In the genomic region with DNA sequence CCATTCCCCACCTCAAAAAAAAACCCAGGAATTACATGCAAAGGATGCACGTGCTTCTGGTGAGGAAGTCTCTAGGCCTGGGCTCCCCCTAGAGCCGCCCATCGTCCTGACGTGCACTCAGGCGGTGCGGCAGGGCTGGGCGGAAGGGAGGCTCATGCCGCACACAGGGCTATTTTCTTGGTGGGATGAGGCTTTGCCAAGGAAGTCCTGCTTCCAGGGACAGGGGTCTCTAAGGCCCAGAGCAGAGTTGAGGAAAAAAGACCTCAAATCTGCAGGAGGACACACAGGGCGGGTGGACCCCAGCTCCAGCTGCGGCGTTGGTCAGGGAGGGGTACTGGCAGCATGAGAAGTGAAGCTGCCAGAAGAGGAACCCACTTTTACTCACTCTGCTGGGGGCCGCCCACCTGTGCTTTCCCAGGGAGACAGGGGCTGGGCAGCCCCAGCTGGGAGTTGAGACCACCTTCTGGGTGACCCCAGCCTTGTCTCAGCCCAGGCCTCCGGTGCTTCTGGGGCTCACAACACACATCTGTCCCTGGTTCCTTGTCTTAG, we compare ENCODE assay signal across 8 cellular contexts. TPM values are rescaled to one million over a fixed set of nuclear protein-coding genes. Genes with fewer than 3 reads are reported as not detected.
DNase-seq lines count a peak whose midpoint lies in the region; ATAC-seq and TF ChIP-seq lines count a peak whose summit lies in the region.

No MANE protein-coding gene starts in this region.

- H4K20me1 ChIP-seq in DOHH2 (ENCODE audit: control insufficient read depth, insufficient read depth, low read depth, low read length) (no peaks in the 10 kb centered on the region), GM23338 (replicated peaks; ENCODE audit: insufficient read depth) (peaks cover 22% of the 10 kb centered on the region; the same call in 1 of the 2 replicates)

- peaks cover 76% of the 10 kb centered on the region for H3K4me1 ChIP-seq in DOHH2 (ENCODE audit: control insufficient read depth, low read length)
- H3K4me1 ChIP-seq in GM23338 (ENCODE audit: insufficient read depth), result peaks cover 7% of the 10 kb centered on the region; the same call in 1 of the 2 replicates
- H3K4me1 ChIP-seq in body of pancreas, result peaks cover 37% of the 10 kb centered on the region

- no peak for TF ChIP-seq CTCF in DOHH2 (IDR thresholded peaks at IDR 0.05; ENCODE audit: low read depth, low read length, poor library complexity, severe bottlenecking)
- peak in 1 of 2 experiments; percentile 29; a peak in 1 of 4 replicates for TF ChIP-seq CTCF in GM23338 (conservative IDR thresholded peaks at IDR 0.05; ENCODE audit: low read depth in 2 of 2)
- TF ChIP-seq CTCF in body of pancreas (IDR thresholded peaks at IDR 0.05), result no peak

- H3K27ac Mint-ChIP-seq in activated T-cell treated with anti-CD3 and anti-CD28 coated beads, Interleukin-2, amount 50 U/mL, for 72 hours, result peak overlapping the region; percentile 95
- peak overlapping the region; percentile 99 to 100 (median 100) for H3K27ac Mint-ChIP-seq in naive B cell
- no peak overlapping the region for H3K27ac Mint-ChIP-seq in GM23338

- H3K27me3 ChIP-seq in DOHH2 (ENCODE audit: control insufficient read depth, low read length), result no peaks in the 10 kb centered on the region
- H3K27me3 ChIP-seq in GM23338 (ENCODE audit: insufficient read depth), result no peaks in the 10 kb centered on the region
- no peaks in the 10 kb centered on the region for H3K27me3 ChIP-seq in body of pancreas

- H3K36me3 Mint-ChIP-seq in activated T-cell treated with anti-CD3 and anti-CD28 coated beads, Interleukin-2, amount 50 U/mL, for 72 hours (ENCODE audit: insufficient read depth in 2 of 2), result peaks cover 6 to 29% of the 10 kb centered on the region in 2 donors
- H3K36me3 Mint-ChIP-seq in naive B cell (no peaks in the 10 kb centered on the region), GM23338 (ENCODE audit: low read depth) (0 out of 3 replicates have a peak, but pooled peaks cover 6% of the 10 kb centered on the region)

- H2AFZ ChIP-seq in GM23338, result no peak overlapping the region

- peak overlapping the region; percentile 93 to 99 for H3K4me3 Mint-ChIP-seq in activated T-cell treated with anti-CD3 and anti-CD28 coated beads, Interleukin-2, amount 50 U/mL, for 72 hours
- peak overlapping the region; percentile 84 to 96 (median 92) for H3K4me3 Mint-ChIP-seq in naive B cell
- no peak overlapping the region for H3K4me3 Mint-ChIP-seq in GM23338

- no peaks in the 10 kb centered on the region for H3K27me3 Mint-ChIP-seq in activated T-cell treated with anti-CD3 and anti-CD28 coated beads, Interleukin-2, amount 50 U/mL, for 72 hours (ENCODE audit: low read depth)
- H3K27me3 Mint-ChIP-seq in naive B cell, result no peaks in the 10 kb centered on the region
- peaks cover 23% of the 10 kb centered on the region for H3K27me3 Mint-ChIP-seq in GM23338 (ENCODE audit: insufficient read depth, low read depth, poor library complexity)

- H3K9me3 ChIP-seq in DOHH2 (ENCODE audit: control insufficient read depth, insufficient read depth, low read length) (no peaks in the 10 kb centered on the region), body of pancreas (no peaks in the 10 kb centered on the region)

- ATAC-seq in HG02973 (IDR thresholded peaks at IDR 0.05; ENCODE audit: unreplicated experiment) (peak; percentile 2), naive B cell (ENCODE audit: low read depth in 2 of 2) (peak; percentile 18 to 27), GM23338 (no peak), body of pancreas (no peak)
- no peak for ATAC-seq in activated T-cell treated with anti-CD3 and anti-CD28 coated beads, Interleukin-2, amount 50 U/mL, for 72 hours (replicated peaks in 1 of 2)

- H3K9me3 Mint-ChIP-seq in activated T-cell treated with anti-CD3 and anti-CD28 coated beads, Interleukin-2, amount 50 U/mL, for 72 hours, result no peaks in the 10 kb centered on the region
- H3K9me3 Mint-ChIP-seq in naive B cell (no peaks in the 10 kb centered on the region), GM23338 (no peaks in the 10 kb centered on the region)

- intact Hi-C loops in body of pancreas (cut with DNase I), result no loop called here

- H3K36me3 ChIP-seq in DOHH2 (ENCODE audit: control insufficient read depth, low read length), result peaks cover 6% of the 10 kb centered on the region; the same call in 1 of the 2 replicates
- H3K36me3 ChIP-seq in GM23338 (ENCODE audit: insufficient read depth), result no peaks in the 10 kb centered on the region
- H3K36me3 ChIP-seq in body of pancreas (replicated peaks in 1 of 2; ENCODE audit: insufficient read depth in 1 of 2, low read depth in 2 of 2), result no peaks in the 10 kb centered on the region

- H3F3A ChIP-seq in DOHH2 (ENCODE audit: control insufficient read depth, insufficient read depth) (peaks cover 15% of the 10 kb centered on the region), GM23338 (replicated peaks; ENCODE audit: low read depth) (peaks cover 8% of the 10 kb centered on the region)

- H3K4me1 Mint-ChIP-seq in activated T-cell treated with anti-CD3 and anti-CD28 coated beads, Interleukin-2, amount 50 U/mL, for 72 hours (ENCODE audit: low read depth), result peaks cover 78% of the 10 kb centered on the region
- H3K4me1 Mint-ChIP-seq in naive B cell (peaks cover 50 to 81% (median 79%) of the 10 kb centered on the region in 3 donors), GM23338 (peaks cover 15% of the 10 kb centered on the region)

- H3K4me3 ChIP-seq in DOHH2 (ENCODE audit: low read length) (peak overlapping the region; percentile 62), GM23338 (no peak overlapping the region), body of pancreas (no peak overlapping the region)

- H3K4me2 ChIP-seq in DOHH2 (ENCODE audit: low read length), result peak overlapping the region; percentile 74
- H3K4me2 ChIP-seq in GM23338, result no peak overlapping the region

- DNase-seq in activated T-cell treated with anti-CD3 and anti-CD28 coated beads, Interleukin-2, amount 50 U/mL, for 72 hours, result peak; percentile 34 to 59
- DNase-seq in naive B cell (peak; percentile 74), GM23338 (ENCODE audit: low spot score) (no peak), body of pancreas (no peak), NCI-H1436 (lab: John Stamatoyannopoulos, UW) (no peak)
- no peak for DNase-seq in NK-92 treated with Interleukin-12 subunit alpha and Interleukin-12 subunit beta, amount 100 ng/mL, for 24 hours (lab: John Stamatoyannopoulos, UW)

- H3K27ac ChIP-seq in DOHH2 (ENCODE audit: low read depth, low read length) (peak overlapping the region; percentile 77), GM23338 (ENCODE audit: low read depth) (no peak overlapping the region), body of pancreas (peak overlapping the region in 2 of 4 donors; percentile 28 to 56)

- H3K79me2 ChIP-seq in DOHH2 (ENCODE audit: control insufficient read depth, low read length), result peaks cover 26% of the 10 kb centered on the region
- no peaks in the 10 kb centered on the region; the same call in 1 of the 2 replicates for H3K79me2 ChIP-seq in GM23338 (replicated peaks; ENCODE audit: insufficient read depth)

- H3K9me2 ChIP-seq in DOHH2 (replicated peaks; ENCODE audit: control insufficient read depth, low read length) (no peaks in the 10 kb centered on the region), GM23338 (ENCODE audit: insufficient read depth) (no peaks in the 10 kb centered on the region)

- TF ChIP-seq POLR2A in body of pancreas (IDR thresholded peaks at IDR 0.05), result no peak

- WGBS in body of pancreas, 2 donors, result 64 to 69% methylated on average over 3 to 13 of the region's 13 CpGs

TF ChIP-seq in GM23338, 12 proteins besides CTCF, POLR2A, EP300 and RAD21:
- TF ChIP-seq, protein P1, sequence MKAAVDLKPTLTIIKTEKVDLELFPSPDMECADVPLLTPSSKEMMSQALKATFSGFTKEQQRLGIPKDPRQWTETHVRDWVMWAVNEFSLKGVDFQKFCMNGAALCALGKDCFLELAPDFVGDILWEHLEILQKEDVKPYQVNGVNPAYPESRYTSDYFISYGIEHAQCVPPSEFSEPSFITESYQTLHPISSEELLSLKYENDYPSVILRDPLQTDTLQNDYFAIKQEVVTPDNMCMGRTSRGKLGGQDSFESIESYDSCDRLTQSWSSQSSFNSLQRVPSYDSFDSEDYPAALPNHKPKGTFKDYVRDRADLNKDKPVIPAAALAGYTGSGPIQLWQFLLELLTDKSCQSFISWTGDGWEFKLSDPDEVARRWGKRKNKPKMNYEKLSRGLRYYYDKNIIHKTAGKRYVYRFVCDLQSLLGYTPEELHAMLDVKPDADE (IDR thresholded peaks at IDR 0.05), result no peak
- TF ChIP-seq EZH2 (IDR thresholded peaks at IDR 0.05; ENCODE audit: low read depth, unreplicated experiment) (no peak), JUNB (IDR thresholded peaks at IDR 0.05; ENCODE audit: unreplicated experiment) (no peak), EZH2phosphoT487 (IDR thresholded peaks at IDR 0.05; ENCODE audit: unreplicated experiment) (no peak), STAT1 (IDR thresholded peaks at IDR 0.05; ENCODE audit: unreplicated experiment) (no peak), POLR2AphosphoS5 (IDR thresholded peaks at IDR 0.05; ENCODE audit: low read depth) (no peak), NANOG (IDR thresholded peaks at IDR 0.05; ENCODE audit: borderline replicate concordance) (no peak)

RNA-seq across cellular contexts. Expression of a gene that starts 4.2 kb away (rescaled TPM):
- 100 to 1,000 TPM; 154 to 165 TPM for total RNA-seq in activated T-cell treated with anti-CD3 and anti-CD28 coated beads, Interleukin-2, amount 50 U/mL, for 72 hours
- polyA plus RNA-seq in naive B cell (ENCODE audit: low read depth in 6 of 6) (10 to 100 TPM; 40.2 to 63.9 (median 50.2) TPM), GM23338 (2016; fragmentation: Nextera tagmentation; extraction: Ambion mirVana) (8.7 and 10.5 TPM in 2 replicates)
- total RNA-seq in GM23338 (2014; rRNA removed; shearing (Covaris generic)), result 31.9 and 53.4 TPM in 2 replicates
- total RNA-seq in body of pancreas, result 10 to 100 TPM in 1 of 2 donors, 1 to 10 TPM in 1; 9.9 to 10.2 TPM

RNA-seq across cellular contexts. Expression of a gene that starts 14.5 kb away (rescaled TPM):
- total RNA-seq in activated T-cell treated with anti-CD3 and anti-CD28 coated beads, Interleukin-2, amount 50 U/mL, for 72 hours, result 10 to 100 TPM; 20.3 to 21.2 TPM
- 1 to 10 TPM in 2 of 6 donors, under 1 TPM in 4; 0.64 to 3.0 (median 0.91) TPM for polyA plus RNA-seq in naive B cell (ENCODE audit: low read depth in 6 of 6)
- total RNA-seq in GM23338 (2014; rRNA removed; shearing (Covaris generic)), result 8.7 and 8.9 TPM in 2 replicates
- 3.1 and 3.4 TPM in 2 replicates for polyA plus RNA-seq in GM23338 (2016; fragmentation: Nextera tagmentation; extraction: Ambion mirVana)
- total RNA-seq in body of pancreas, result 10 to 100 TPM in 1 of 2 donors, 1 to 10 TPM in 1; 9.1 to 15.8 TPM

Comparison
In these comparisons a context has a peak if more than half of its experiments do, and no peak if none do; other contexts are left out.
1. ATAC-seq: peak in HG02973 (single experiment) and naive B cell (2 of 2); none in activated T-cell treated with anti-CD3 and anti-CD28 coated beads, Interleukin-2, amount 50 U/mL, for 72 hours (0 of 2), GM23338 (single experiment) and body of pancreas (single experiment).
2. DNase-seq: peak in activated T-cell treated with anti-CD3 and anti-CD28 coated beads, Interleukin-2, amount 50 U/mL, for 72 hours (2 of 2) and naive B cell (single experiment); none in GM23338 (single experiment), body of pancreas (0 of 4), NK-92 treated with Interleukin-12 subunit alpha and Interleukin-12 subunit beta, amount 100 ng/mL, for 24 hours (single experiment) and NCI-H1436 (single experiment).